ENCODE assay signal across 11 cellular contexts in the genomic region with DNA sequence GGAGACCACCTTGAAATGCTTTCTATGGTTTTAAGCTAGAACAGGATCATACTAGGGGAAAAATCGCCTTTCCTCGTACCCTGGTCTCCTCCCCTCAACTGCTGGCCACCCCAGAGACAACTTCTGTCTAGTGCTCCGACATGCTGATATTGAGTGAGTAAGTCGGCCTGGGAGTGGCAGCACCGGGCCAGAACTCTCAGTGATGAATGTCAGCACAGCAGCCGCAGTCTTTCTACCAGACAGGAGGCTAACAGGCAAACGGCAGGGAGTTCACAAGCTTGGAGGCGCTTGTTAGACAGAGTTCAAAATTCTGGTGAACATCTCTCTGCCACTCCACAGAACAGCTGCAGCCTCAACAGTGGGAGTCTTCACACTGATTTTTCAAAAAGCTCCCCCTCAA.
DNase-seq lines count a peak whose midpoint lies in the region; ATAC-seq and TF ChIP-seq lines count a peak whose summit lies in the region.
"Had no signal": no experiment of that assay in that cellular context is flagged by ENCODE, and none has a peak within 500 bp of the region (broad histone marks: within the 10 kb centered on the region; RNA-seq: fewer than 3 reads in every experiment).

No MANE protein-coding gene starts in this region.

- BruUV-seq in Caco-2 (replicated peaks; lab: Mats Ljungman, UMichigan): no TSS peak
- BruUV-seq in OCI-LY7 (replicated peaks; lab: Mats Ljungman, UMichigan): no TSS peak

- H3K27me3 Mint-ChIP-seq in Caco-2 (ENCODE audit: insufficient read depth, unreplicated experiment): peaks cover 3% of the 10 kb centered on the region
- H3K27me3 Mint-ChIP-seq: activated naive CD4-positive, alpha-beta T cell treated with anti-CD3 and anti-CD28 coated beads, Interleukin-2, amount 50 U/mL, for 24 hours had no signal

- H3K9me3 Mint-ChIP-seq in Caco-2 (ENCODE audit: unreplicated experiment): no peaks in the 10 kb centered on the region
- H3K9me3 Mint-ChIP-seq: activated naive CD4-positive, alpha-beta T cell treated with anti-CD3 and anti-CD28 coated beads, Interleukin-2, amount 50 U/mL, for 24 hours had no signal

- ATAC-seq in heart right ventricle: peak in 7 of 8 donors; percentile 62 to 91 (median 80)
- no peak for ATAC-seq in activated CD4-positive, CD25-positive, alpha-beta regulatory T cell treated with anti-CD3 and anti-CD28 coated beads, Interleukin-2, amount 50 U/mL, for 24 hours
- ATAC-seq: natural killer cell had no signal

- H4K8ac ChIP-seq in neuronal stem cell (ENCODE audit: low read depth, low read length): no peak overlapping the region

- no peaks in the 10 kb centered on the region for H3K4me1 Mint-ChIP-seq in Caco-2 (ENCODE audit: low read depth, unreplicated experiment)
- H3K4me1 Mint-ChIP-seq: activated naive CD4-positive, alpha-beta T cell treated with anti-CD3 and anti-CD28 coated beads, Interleukin-2, amount 50 U/mL, for 24 hours; natural killer cell had no signal

- DNase-seq in Caco-2 (peak; percentile 4 to 30), astrocyte of the cerebellum (ENCODE audit: low read depth) (no peak), heart right ventricle (peak; percentile 27 to 47), neuronal stem cell (ENCODE audit: low spot score) (peak; percentile 15), OCI-LY7 (ENCODE audit: low spot score) (no peak), NCI-H2196 treated with DMSO at 0.1 percent for 48 hours (lab: John Stamatoyannopoulos, UW; ENCODE audit: unreplicated experiment) (no peak), HAP-1 (ENCODE audit: low spot score in 2 of 2) (no peak)
- DNase-seq: natural killer cell had no signal

- POLR2A ChIA-PET in Caco-2 (lab: Charles Lee) (no interaction called here), OCI-LY7 (lab: Charles Lee) (no interaction called here)

- no peak overlapping the region for H3K18ac ChIP-seq in neuronal stem cell (ENCODE audit: low read length)

- in situ Hi-C loops in astrocyte of the cerebellum (cut with HindIII; ENCODE audit: low sequenced_read_pairs) (no loop called here), HAP-1 (cut with MboI; ENCODE audit: low sequenced_read_pairs) (no loop called here)

- H3K4me1 ChIP-seq in Caco-2 (no peaks in the 10 kb centered on the region), heart right ventricle (no peaks in the 10 kb centered on the region), neuronal stem cell (ENCODE audit: control insufficient read depth in 2 of 2, insufficient read depth in 1 of 2, low read depth in 1 of 2, low read length in 2 of 2) (peaks cover 2 to 11% of the 10 kb centered on the region in 2 donors), OCI-LY7 (ENCODE audit: insufficient read depth, low read length, poor library complexity, severe bottlenecking) (no peaks in the 10 kb centered on the region), HAP-1 (no peaks in the 10 kb centered on the region)
- H3K4me1 ChIP-seq: BLaER1 had no signal

- no peak overlapping the region for H3K27ac Mint-ChIP-seq in Caco-2 (ENCODE audit: unreplicated experiment)
- H3K27ac Mint-ChIP-seq: activated naive CD4-positive, alpha-beta T cell treated with anti-CD3 and anti-CD28 coated beads, Interleukin-2, amount 50 U/mL, for 24 hours; natural killer cell had no signal

- H2BK12ac ChIP-seq in neuronal stem cell (ENCODE audit: low read length): no peak overlapping the region

- H3K9me3 ChIP-seq in Caco-2 (no peaks in the 10 kb centered on the region), heart right ventricle (no peaks in the 10 kb centered on the region), neuronal stem cell (replicated peaks in 1 of 2; ENCODE audit: control insufficient read depth in 2 of 2, insufficient read depth in 1 of 2, low read depth in 1 of 2, low read length in 2 of 2) (no peaks in the 10 kb centered on the region), OCI-LY7 (ENCODE audit: low read length) (no peaks in the 10 kb centered on the region), HAP-1 (no peaks in the 10 kb centered on the region)
- H3K9me3 ChIP-seq: BLaER1 had no signal

- no peak overlapping the region for H3K23ac ChIP-seq in neuronal stem cell (ENCODE audit: low read depth, low read length, poor library complexity)

- no peak overlapping the region for H2BK5ac ChIP-seq in neuronal stem cell (ENCODE audit: low read length)

- TF ChIP-seq CTCF in Caco-2 (IDR thresholded peaks at IDR 0.05; ENCODE audit: insufficient read depth in 1 of 2, low read depth in 1 of 2, low read length in 1 of 2, severe bottlenecking in 1 of 2, unreplicated experiment in 1 of 2) (no peak), astrocyte of the cerebellum (IDR thresholded peaks at IDR 0.05; ENCODE audit: low read depth, low read length, missing control alignments) (peak; percentile 12), heart right ventricle (IDR thresholded peaks at IDR 0.05) (peak in 5 of 9 donors; percentile 21 to 51 (median 38)), OCI-LY7 (conservative IDR thresholded peaks at IDR 0.05; ENCODE audit: low read length) (no peak)

- H3K79me2 ChIP-seq in OCI-LY7 (ENCODE audit: insufficient read depth, low read depth, low read length): no peaks in the 10 kb centered on the region

- no peak overlapping the region for H3K4me3 Mint-ChIP-seq in Caco-2 (ENCODE audit: unreplicated experiment)
- H3K4me3 Mint-ChIP-seq: activated naive CD4-positive, alpha-beta T cell treated with anti-CD3 and anti-CD28 coated beads, Interleukin-2, amount 50 U/mL, for 24 hours; natural killer cell had no signal

- H3K4ac ChIP-seq in neuronal stem cell (ENCODE audit: low read length): no peak overlapping the region

- H2BK120ac ChIP-seq in neuronal stem cell (ENCODE audit: low read depth, low read length): no peak overlapping the region

- H3K14ac ChIP-seq in neuronal stem cell (ENCODE audit: low read length): no peak overlapping the region

- H2BK15ac ChIP-seq in neuronal stem cell (ENCODE audit: low read length): no peak overlapping the region

- H4K20me1 ChIP-seq in OCI-LY7 (ENCODE audit: insufficient read depth, low read length): no peaks in the 10 kb centered on the region
- H4K20me1 ChIP-seq: BLaER1 had no signal

- no peak overlapping the region for H4K91ac ChIP-seq in neuronal stem cell (ENCODE audit: low read depth, low read length, poor library complexity)

- H3K27ac ChIP-seq in heart right ventricle (no peak overlapping the region), neuronal stem cell (replicated peaks; ENCODE audit: low read length) (no peak overlapping the region), OCI-LY7 (ENCODE audit: low read depth, low read length, poor library complexity, severe bottlenecking) (no peak overlapping the region)
- H3K27ac ChIP-seq: BLaER1 had no signal

- H3K4me2 ChIP-seq in neuronal stem cell (ENCODE audit: insufficient read depth, low read length, poor library complexity, severe bottlenecking): no peak overlapping the region
- H3K4me2 ChIP-seq in OCI-LY7 (ENCODE audit: low read length): no peak overlapping the region
- H3K4me2 ChIP-seq: BLaER1 had no signal

- no peak overlapping the region for H3K4me3 ChIP-seq in Caco-2 (ENCODE audit: low read depth, low read length)
- no peak overlapping the region for H3K4me3 ChIP-seq in astrocyte of the cerebellum (ENCODE audit: low read depth, low read length)
- H3K4me3 ChIP-seq in heart right ventricle: no peak overlapping the region
- no peak overlapping the region for H3K4me3 ChIP-seq in neuronal stem cell (ENCODE audit: low read length in 2 of 2)
- no peak overlapping the region for H3K4me3 ChIP-seq in OCI-LY7 (ENCODE audit: low read depth, low read length, poor library complexity, severe bottlenecking)
- no peak overlapping the region for H3K4me3 ChIP-seq in HAP-1
- H3K4me3 ChIP-seq: BLaER1 had no signal

- 33 to 37% methylated on average over 8 of the region's 8 CpGs for WGBS in heart right ventricle, 2 donors
- no CpG with 5 or more reads among the region's 8 CpGs for WGBS in neuronal stem cell (ENCODE audit: extremely low coverage in 2 of 2, insufficient read length in 2 of 2, insufficient replicate concordance in 1 of 2), 2 donors

- H3K36me3 Mint-ChIP-seq in Caco-2 (ENCODE audit: insufficient read depth, unreplicated experiment): no peaks in the 10 kb centered on the region
- H3K36me3 Mint-ChIP-seq: activated naive CD4-positive, alpha-beta T cell treated with anti-CD3 and anti-CD28 coated beads, Interleukin-2, amount 50 U/mL, for 24 hours; natural killer cell had no signal

- H3K36me3 ChIP-seq in Caco-2 (ENCODE audit: control insufficient read depth, insufficient read depth, low read length) (no peaks in the 10 kb centered on the region), heart right ventricle (no peaks in the 10 kb centered on the region), neuronal stem cell (replicated peaks in 1 of 2; ENCODE audit: control insufficient read depth in 2 of 2, insufficient read depth in 2 of 2, low read length in 2 of 2) (no peaks in the 10 kb centered on the region), OCI-LY7 (ENCODE audit: insufficient read depth, low read length) (no peaks in the 10 kb centered on the region), HAP-1 (replicated peaks) (no peaks in the 10 kb centered on the region)
- H3K36me3 ChIP-seq: BLaER1 had no signal

- CTCF ChIA-PET in Caco-2 (lab: Charles Lee) (no interaction called here), OCI-LY7 (lab: Charles Lee; ENCODE audit: unreplicated experiment) (no interaction called here)

- H3K27me3 ChIP-seq in Caco-2 (replicated peaks; ENCODE audit: control insufficient read depth, insufficient read depth, low read length) (no peaks in the 10 kb centered on the region), heart right ventricle (no peaks in the 10 kb centered on the region), neuronal stem cell (ENCODE audit: control insufficient read depth in 3 of 3, insufficient read depth in 3 of 3, low read depth in 1 of 3, low read length in 3 of 3) (no peaks in the 10 kb centered on the region), HAP-1 (ENCODE audit: low read depth) (no peaks in the 10 kb centered on the region)
- H3K27me3 ChIP-seq: BLaER1 had no signal

- H3K9ac ChIP-seq in neuronal stem cell (ENCODE audit: low read depth, low read length, poor library complexity): no peak overlapping the region
- H3K9ac ChIP-seq: BLaER1 had no signal

- H2AFZ ChIP-seq in neuronal stem cell (ENCODE audit: low read length) (peak overlapping the region; percentile 67), OCI-LY7 (ENCODE audit: low read length) (no peak overlapping the region)

- H3K79me1 ChIP-seq in neuronal stem cell (ENCODE audit: low read depth, low read length): no peaks in the 10 kb centered on the region

- no peak overlapping the region for H2AK5ac ChIP-seq in neuronal stem cell (ENCODE audit: low read depth, low read length)

- H3K9me2 ChIP-seq in OCI-LY7 (ENCODE audit: insufficient read depth, low read length): no peaks in the 10 kb centered on the region

- intact Hi-C loops in Caco-2 (cut with micrococcal nuclease; ENCODE audit: unreplicated experiment): no loop called here
- intact Hi-C loops in heart right ventricle (cut with DNase I): no loop called here
- intact Hi-C loops in OCI-LY7 (cut with micrococcal nuclease; ENCODE audit: unreplicated experiment): no loop called here

Comparison
In these comparisons a context has a peak if more than half of its experiments do, and no peak if none do; other contexts are left out.
1. DNase-seq: peak in Caco-2 (2 of 2), heart right ventricle (2 of 2) and neuronal stem cell (single experiment); none in astrocyte of the cerebellum (single experiment), OCI-LY7 (single experiment), NCI-H2196 treated with DMSO at 0.1 percent for 48 hours (single experiment) and HAP-1 (0 of 2).
2. CTCF ChIP-seq: peak in astrocyte of the cerebellum (single experiment) and heart right ventricle (5 of 9); none in Caco-2 (0 of 2) and OCI-LY7 (single experiment).
3. ATAC-seq: peak in heart right ventricle (7 of 8); none in activated CD4-positive, CD25-positive, alpha-beta regulatory T cell treated with anti-CD3 and anti-CD28 coated beads, Interleukin-2, amount 50 U/mL, for 24 hours (0 of 2).